In genomic region chr1:238101923-238102322, GRCh38 we compare ENCODE assay signal across 28 cellular contexts.
"Had no signal": no experiment of that assay in that cellular context is flagged by ENCODE, and none has a peak within 500 bp of the region (broad histone marks: within the 10 kb centered on the region; RNA-seq: fewer than 3 reads in every experiment).

No MANE protein-coding gene starts in this region.

- H3K27ac Mint-ChIP-seq: stimulated activated effector memory CD8-positive, alpha-beta T cell treated with anti-CD3 and anti-CD28 coated beads, Interleukin-12 subunit alpha, Interleukin-12 subunit beta, amount 100 ng/mL, for 72 hours; stimulated activated memory B cell treated with anti-CD40 and anti-IgM and Interleukin-4, amounts not matched to agents 10 μg/mL and 1 μg/mL and 100 μg/mL, for 72 hours; stimulated activated naive B cell treated with anti-CD40 and anti-IgM and Interleukin-4, amounts not matched to agents 10 μg/mL and 1 μg/mL and 100 μg/mL, for 72 hours; stimulated activated naive CD8-positive, alpha-beta T cell treated with anti-CD3 and anti-CD28 coated beads, Interleukin-15, amount 100 ng/mL, for 72 hours; stimulated activated naive CD8-positive, alpha-beta T cell treated with anti-CD3 and anti-CD28 coated beads, Interleukin-15, Interleukin-2, amounts not matched to agents 100 ng/mL and 50 ng/mL, for 24 hours; type B pancreatic cell had no signal

- H3K4me3 ChIP-seq: stomach, suprapubic skin, testis, thoracic aorta, thyroid gland, tibial artery, tibial nerve, transverse colon, upper lobe of left lung, upper lobe of right lung, uterus, vagina had no signal

- H3K27me3 ChIP-seq: stomach, suprapubic skin, testis, thyroid gland, tibial artery, tibial nerve, transverse colon, upper lobe of left lung, upper lobe of right lung, uterus, vagina had no signal

- H3K4me3 Mint-ChIP-seq: stimulated activated effector memory CD8-positive, alpha-beta T cell treated with anti-CD3 and anti-CD28 coated beads, Interleukin-12 subunit alpha, Interleukin-12 subunit beta, amount 100 ng/mL, for 72 hours; stimulated activated memory B cell treated with anti-CD40 and anti-IgM and Interleukin-4, amounts not matched to agents 10 μg/mL and 1 μg/mL and 100 μg/mL, for 72 hours; stimulated activated naive B cell treated with anti-CD40 and anti-IgM and Interleukin-4, amounts not matched to agents 10 μg/mL and 1 μg/mL and 100 μg/mL, for 72 hours; stimulated activated naive CD8-positive, alpha-beta T cell treated with anti-CD3 and anti-CD28 coated beads, Interleukin-15, amount 100 ng/mL, for 72 hours; stimulated activated naive CD8-positive, alpha-beta T cell treated with anti-CD3 and anti-CD28 coated beads, Interleukin-15, Interleukin-2, amounts not matched to agents 100 ng/mL and 50 ng/mL, for 24 hours; type B pancreatic cell had no signal

- H3K9me3 ChIP-seq: suprapubic skin, testis, thoracic aorta, thyroid gland, tibial artery, tibial nerve, transverse colon, upper lobe of left lung, upper lobe of right lung, uterus, vagina had no signal

- H3K36me3 Mint-ChIP-seq: stimulated activated effector memory CD8-positive, alpha-beta T cell treated with anti-CD3 and anti-CD28 coated beads, Interleukin-12 subunit alpha, Interleukin-12 subunit beta, amount 100 ng/mL, for 72 hours; stimulated activated memory B cell treated with anti-CD40 and anti-IgM and Interleukin-4, amounts not matched to agents 10 μg/mL and 1 μg/mL and 100 μg/mL, for 72 hours; stimulated activated naive B cell treated with anti-CD40 and anti-IgM and Interleukin-4, amounts not matched to agents 10 μg/mL and 1 μg/mL and 100 μg/mL, for 72 hours; type B pancreatic cell had no signal

- DNase-seq: stimulated activated CD4-positive, alpha-beta T cell treated with anti-CD3 and anti-CD28 coated beads, Interleukin-2, amount 100 ng/mL, for 48 hours; stimulated activated CD4-positive, alpha-beta T cell treated with anti-CD3 and anti-CD28 coated beads, Interleukin-4, amount 100 ng/mL, for 1 hour; stimulated activated CD4-positive, alpha-beta T cell treated with anti-CD3 and anti-CD28 coated beads, Interleukin-4, amount 100 ng/mL, for 24 hours; stimulated activated CD4-positive, alpha-beta T cell treated with anti-CD3 and anti-CD28 coated beads, Interleukin-4, amount 100 ng/mL, for 4 hours; stimulated activated CD8-positive, alpha-beta memory T cell treated with anti-CD3 and anti-CD28 coated beads, Interleukin-4, amount 100 ng/mL, for 48 hours; stimulated activated naive B cell treated with anti-CD40 and anti-IgM and Interleukin-4, amounts not matched to agents 10 μg/mL and 1 μg/mL and 100 μg/mL, for 72 hours; stimulated activated naive CD4-positive, alpha-beta T cell; stimulated activated naive CD4-positive, alpha-beta T cell treated with Interleukin-2 at 50 U/mL for 16 hours; stimulated activated naive CD8-positive, alpha-beta T cell treated with anti-CD3 and anti-CD28 coated beads, Interleukin-15, amount 100 ng/mL, for 72 hours; stimulated activated naive CD8-positive, alpha-beta T cell treated with anti-CD3 and anti-CD28 coated beads, Interleukin-15, Interleukin-2, amounts not matched to agents 100 U/mL and 50 U/mL, for 24 hours; stomach; substantia nigra; testis; thyroid gland; tibial artery; transverse colon; trophoblast cell; upper lobe of left lung; upper lobe of right lung; uterus had no signal

- ATAC-seq: stimulated activated effector memory CD8-positive, alpha-beta T cell treated with anti-CD3 and anti-CD28 coated beads, Interleukin-12 subunit alpha, Interleukin-12 subunit beta, amount 100 ng/mL, for 72 hours; stimulated activated memory B cell treated with anti-CD40 and anti-IgM and Interleukin-4, amounts not matched to agents 10 μg/mL and 1 μg/mL and 100 μg/mL, for 72 hours; stimulated activated naive B cell treated with anti-CD40 and anti-IgM and Interleukin-4, amounts not matched to agents 10 μg/mL and 1 μg/mL and 100 μg/mL, for 72 hours; stimulated activated naive CD8-positive, alpha-beta T cell treated with anti-CD3 and anti-CD28 coated beads, Interleukin-15, amount 100 ng/mL, for 72 hours; stimulated activated naive CD8-positive, alpha-beta T cell treated with anti-CD3 and anti-CD28 coated beads, Interleukin-15, Interleukin-2, amounts not matched to agents 100 U/mL and 50 U/mL, for 24 hours; upper lobe of right lung had no signal

- H3K4me1 ChIP-seq: stomach, suprapubic skin, testis, thyroid gland, tibial artery, tibial nerve, transverse colon, upper lobe of left lung, upper lobe of right lung, uterus, vagina had no signal

- H3K27me3 Mint-ChIP-seq: stimulated activated memory B cell treated with anti-CD40 and anti-IgM and Interleukin-4, amounts not matched to agents 10 μg/mL and 1 μg/mL and 100 μg/mL, for 72 hours; stimulated activated naive B cell treated with anti-CD40 and anti-IgM and Interleukin-4, amounts not matched to agents 10 μg/mL and 1 μg/mL and 100 μg/mL, for 72 hours; stimulated activated naive CD8-positive, alpha-beta T cell treated with anti-CD3 and anti-CD28 coated beads, Interleukin-15, amount 100 ng/mL, for 72 hours; stimulated activated naive CD8-positive, alpha-beta T cell treated with anti-CD3 and anti-CD28 coated beads, Interleukin-15, Interleukin-2, amounts not matched to agents 100 ng/mL and 50 ng/mL, for 24 hours had no signal

- H3K9me3 Mint-ChIP-seq: stimulated activated effector memory CD8-positive, alpha-beta T cell treated with anti-CD3 and anti-CD28 coated beads, Interleukin-12 subunit alpha, Interleukin-12 subunit beta, amount 100 ng/mL, for 72 hours had no signal

- H3K36me3 ChIP-seq: stomach, suprapubic skin, thoracic aorta, thyroid gland, tibial artery, tibial nerve, transverse colon, upper lobe of left lung, upper lobe of right lung, uterus, vagina had no signal

- H3K4me1 Mint-ChIP-seq: stimulated activated effector memory CD8-positive, alpha-beta T cell treated with anti-CD3 and anti-CD28 coated beads, Interleukin-12 subunit alpha, Interleukin-12 subunit beta, amount 100 ng/mL, for 72 hours; stimulated activated memory B cell treated with anti-CD40 and anti-IgM and Interleukin-4, amounts not matched to agents 10 μg/mL and 1 μg/mL and 100 μg/mL, for 72 hours; stimulated activated naive B cell treated with anti-CD40 and anti-IgM and Interleukin-4, amounts not matched to agents 10 μg/mL and 1 μg/mL and 100 μg/mL, for 72 hours; stimulated activated naive CD8-positive, alpha-beta T cell treated with anti-CD3 and anti-CD28 coated beads, Interleukin-15, amount 100 ng/mL, for 72 hours had no signal

- H3K27ac ChIP-seq: stomach, suprapubic skin, testis, thoracic aorta, thyroid gland, tibial artery, tibial nerve, transverse colon, upper lobe of left lung, upper lobe of right lung, uterus, vagina had no signal
